1 cellular context compared by ENCODE assay signal in genomic region chr1:28173151-28173979, GRCh38.
TF ChIP-seq lines count a peak whose summit lies in the region.

No MANE protein-coding gene starts in this region.

TF ChIP-seq in liver, 16 proteins besides CTCF, POLR2A, EP300 and RAD21 (continued from another document):
- TF ChIP-seq, protein P1, sequence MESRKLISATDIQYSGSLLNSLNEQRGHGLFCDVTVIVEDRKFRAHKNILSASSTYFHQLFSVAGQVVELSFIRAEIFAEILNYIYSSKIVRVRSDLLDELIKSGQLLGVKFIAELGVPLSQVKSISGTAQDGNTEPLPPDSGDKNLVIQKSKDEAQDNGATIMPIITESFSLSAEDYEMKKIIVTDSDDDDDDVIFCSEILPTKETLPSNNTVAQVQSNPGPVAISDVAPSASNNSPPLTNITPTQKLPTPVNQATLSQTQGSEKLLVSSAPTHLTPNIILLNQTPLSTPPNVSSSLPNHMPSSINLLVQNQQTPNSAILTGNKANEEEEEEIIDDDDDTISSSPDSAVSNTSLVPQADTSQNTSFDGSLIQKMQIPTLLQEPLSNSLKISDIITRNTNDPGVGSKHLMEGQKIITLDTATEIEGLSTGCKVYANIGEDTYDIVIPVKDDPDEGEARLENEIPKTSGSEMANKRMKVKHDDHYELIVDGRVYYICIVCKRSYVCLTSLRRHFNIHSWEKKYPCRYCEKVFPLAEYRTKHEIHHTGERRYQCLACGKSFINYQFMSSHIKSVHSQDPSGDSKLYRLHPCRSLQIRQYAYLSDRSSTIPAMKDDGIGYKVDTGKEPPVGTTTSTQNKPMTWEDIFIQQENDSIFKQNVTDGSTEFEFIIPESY (IDR thresholded peaks at IDR 0.05), result no peak
- TF ChIP-seq FOXA2 (IDR thresholded peaks at IDR 0.05) (no peak), EGR1 (IDR thresholded peaks at IDR 0.05; ENCODE audit: low read depth in 2 of 2) (no peak), GABPA (IDR thresholded peaks at IDR 0.05 in 1 of 2, conservative IDR thresholded peaks at IDR 0.05 in 1 of 2) (no peak), SP1 (IDR thresholded peaks at IDR 0.05) (no peak), TAF1 (conservative IDR thresholded peaks at IDR 0.05) (no peak), NR2F2 (IDR thresholded peaks at IDR 0.05) (no peak), YY1 (IDR thresholded peaks at IDR 0.05) (no peak)
